21 cellular contexts compared by ENCODE assay signal in genomic region chr22:17675584-17675983, GRCh38.
"Had no signal": no experiment of that assay in that cellular context is flagged by ENCODE, and none has a peak within 500 bp of the region (broad histone marks: within the 10 kb centered on the region; RNA-seq: fewer than 3 reads in every experiment).

No MANE protein-coding gene starts in this region.

- DNase-seq: activated CD4-positive, alpha-beta T cell treated with anti-CD3 and anti-CD28 coated beads, Interleukin-2, amount 10 ng/mL, durations not matched to agents 7 days and 5 days; activated CD8-positive, alpha-beta memory T cell treated with anti-CD3 and anti-CD28 coated beads, Interleukin-2, amount 50 U/mL, for 48 hours; activated gamma-delta T cell treated with Interleukin-2 at 50 U/mL for 16 hours; brain microvascular endothelial cell; effector CD4-positive, alpha-beta T cell; foreskin fibroblast; hippocampal formation; left ventricle myocardium superior; mesenchymal stem cell; naive thymus-derived CD8-positive, alpha-beta T cell; nucleus accumbens; posterior cingulate gyrus; retina; stimulated activated CD4-positive, alpha-beta T cell treated with anti-CD3 and anti-CD28 coated beads, Interleukin-2, amount 100 ng/mL, for 48 hours; trophoblast cell had no signal

- FAIRE-seq: keratinocyte had no signal

- H3K4me3 ChIP-seq: coronary artery, esophagus muscularis mucosa had no signal

- H3K27ac ChIP-seq: brain microvascular endothelial cell, coronary artery, esophagus muscularis mucosa had no signal

- H3K4me3 Mint-ChIP-seq: activated CD4-positive, alpha-beta T cell treated with anti-CD3 and anti-CD28 coated beads, Interleukin-2, amount 10 ng/mL, durations not matched to agents 7 days and 5 days; activated naive CD8-positive, alpha-beta T cell; central memory CD8-positive, alpha-beta T cell; naive thymus-derived CD8-positive, alpha-beta T cell; stimulated activated memory B cell treated with anti-CD40 and anti-IgM and Interleukin-4, amounts not matched to agents 10 μg/mL and 1 μg/mL and 100 μg/mL, for 72 hours had no signal

- H3K27me3 Mint-ChIP-seq: activated CD4-positive, alpha-beta T cell treated with anti-CD3 and anti-CD28 coated beads, Interleukin-2, amount 10 ng/mL, durations not matched to agents 7 days and 5 days; activated naive CD8-positive, alpha-beta T cell; central memory CD8-positive, alpha-beta T cell; naive thymus-derived CD8-positive, alpha-beta T cell; stimulated activated memory B cell treated with anti-CD40 and anti-IgM and Interleukin-4, amounts not matched to agents 10 μg/mL and 1 μg/mL and 100 μg/mL, for 72 hours had no signal

- H3K27ac Mint-ChIP-seq: activated CD4-positive, alpha-beta T cell treated with anti-CD3 and anti-CD28 coated beads, Interleukin-2, amount 10 ng/mL, durations not matched to agents 7 days and 5 days; activated naive CD8-positive, alpha-beta T cell; stimulated activated memory B cell treated with anti-CD40 and anti-IgM and Interleukin-4, amounts not matched to agents 10 μg/mL and 1 μg/mL and 100 μg/mL, for 72 hours had no signal

- ATAC-seq: left ventricle myocardium superior; naive thymus-derived CD8-positive, alpha-beta T cell; stimulated activated memory B cell treated with anti-CD40 and anti-IgM and Interleukin-4, amounts not matched to agents 10 μg/mL and 1 μg/mL and 100 μg/mL, for 72 hours had no signal

- H3K27me3 ChIP-seq: brain microvascular endothelial cell, esophagus muscularis mucosa had no signal

- H3K9me3 Mint-ChIP-seq: activated CD4-positive, alpha-beta T cell treated with anti-CD3 and anti-CD28 coated beads, Interleukin-2, amount 10 ng/mL, durations not matched to agents 7 days and 5 days; central memory CD8-positive, alpha-beta T cell; naive thymus-derived CD8-positive, alpha-beta T cell; stimulated activated memory B cell treated with anti-CD40 and anti-IgM and Interleukin-4, amounts not matched to agents 10 μg/mL and 1 μg/mL and 100 μg/mL, for 72 hours had no signal

- H3K9me3 ChIP-seq: esophagus muscularis mucosa had no signal
